9 cellular contexts compared by ENCODE assay signal in genomic region chr11:64304316-64305072, GRCh38. TPM values are rescaled to one million over a fixed set of nuclear protein-coding genes. Genes with fewer than 3 reads are reported as not detected.
DNase-seq lines count a peak whose midpoint lies in the region; ATAC-seq, FAIRE-seq and TF ChIP-seq lines count a peak whose summit lies in the region.
"Had no signal": no experiment of that assay in that cellular context is flagged by ENCODE, and none has a peak within 500 bp of the region (broad histone marks: within the 10 kb centered on the region; RNA-seq: fewer than 3 reads in every experiment).

No MANE protein-coding gene starts in this region.

- CTCF ChIA-PET in HepG2 (lab: Yijun Ruan, JAX; ENCODE audit: low intra/inter-chr PET ratio, low total read pairs): interaction anchor here (1.3 to 2.4 kb wide), 2 partner anchors 33 to 100 kb away, joined by 7 to 12 read pairs; no protein-coding TSS in a partner anchor

- POLR2A ChIA-PET in HepG2 (lab: Yijun Ruan, JAX): interaction anchor here (0.6 to 5.5 kb wide), 21 partner anchors 12 to 474 kb away, joined by 3 to 103 read pairs (median 4); partner anchors contain the start of genes BAD, FKBP2, GPR137 and KCNK4

- peaks cover 15% of the 10 kb centered on the region for H3K79me2 ChIP-seq in HepG2 (ENCODE audit: insufficient read depth, low read length)

- FAIRE-seq in HepG2 (lab: Jason Lieb, UNC): peak; percentile 81
- FAIRE-seq: islet of Langerhans had no signal

- H3K9me3 ChIP-seq in HepG2 (ENCODE audit: low read length): no peaks in the 10 kb centered on the region

- H3K27me3 ChIP-seq in HepG2 (ENCODE audit: control insufficient read depth in 1 of 2, insufficient read depth in 2 of 2, low read length in 2 of 2): peaks cover 3 to 13% of the 10 kb centered on the region in 2 experiments; a peak in 4 of 5 replicates

- peak overlapping the region; percentile 51 to 79 (median 70) for H3K4me3 ChIP-seq in HepG2 (replicated peaks in 1 of 3; ENCODE audit: insufficient read depth in 1 of 3, low read depth in 2 of 3, low read length in 3 of 3)

- intact Hi-C loops in HepG2 (cut with micrococcal nuclease; ENCODE audit: unreplicated experiment): loop anchor here (2.0 to 10.0 kb wide), 3 partner anchors 34 to 120 kb away; partner anchors contain the start of genes PPP1R14B and STIP1

- TF ChIP-seq RAD21 in HepG2 (CRISPR knock-in tag; IDR thresholded peaks at IDR 0.05): peak; percentile 48; the same call in 1 of the 2 replicates

- peak; percentile 95 for TF ChIP-seq CTCF in HepG2 (CRISPR knock-in tag; IDR thresholded peaks at IDR 0.05)

- H3K4me1 ChIP-seq in HepG2 (ENCODE audit: insufficient read depth, low read length): peaks cover 66% of the 10 kb centered on the region

- peak overlapping the region; percentile 88 for H3K9ac ChIP-seq in HepG2 (ENCODE audit: insufficient read depth, low read depth, low read length)

- H2AFZ ChIP-seq in HepG2 (ENCODE audit: low read length): no peak overlapping the region

- peak overlapping the region; percentile 94 for H3K27ac ChIP-seq in HepG2 (ENCODE audit: extremely low read length, insufficient read depth, low read length)

- H3K4me2 ChIP-seq in HepG2 (ENCODE audit: low read depth, low read length): peak overlapping the region; percentile 84

- peak in 1 of 2 experiments; percentile 62; a peak in 2 of 4 replicates for TF ChIP-seq POLR2A in HepG2 (IDR thresholded peaks at IDR 0.05; ENCODE audit: insufficient read depth in 1 of 2, low read depth in 2 of 2, low read length in 2 of 2)

- H4K20me1 ChIP-seq in HepG2 (ENCODE audit: insufficient read depth, low read length): no peaks in the 10 kb centered on the region

- in situ Hi-C loops in HepG2 (cut with HindIII; ENCODE audit: extremely low pct_ligation_motif_present, low pct_unique_long_range_greater_than_20kb): loop anchor here (5.0 kb wide), 1 partner anchor 62 kb away; the partner anchor contains the start of gene FKBP2

- ATAC-seq in HG03469 (IDR thresholded peaks at IDR 0.05; ENCODE audit: unreplicated experiment): peak; percentile 4
- ATAC-seq in HepG2: peak; percentile 55

- TF ChIP-seq EP300 in HepG2 (IDR thresholded peaks at IDR 0.05; ENCODE audit: low read depth in 2 of 2, low read length in 2 of 2) (no peak), HepG2 (CRISPR knock-in tag; IDR thresholded peaks at IDR 0.05; ENCODE audit: borderline replicate concordance) (no peak; the same call in 1 of the 2 replicates)

- TSS peak; percentile 99 for BruUV-seq in HepG2 (replicated peaks; lab: Mats Ljungman, UMichigan)

- WGBS in HepG2 (ENCODE audit: low lambda C conversion rate): 3% methylated on average over 6 of the region's 46 CpGs

- DNase-seq in C1 segment of cervical spinal cord (lab: John Stamatoyannopoulos, UW) (peak in 12 of 14 donors; percentile 63 to 89 (median 79)), GM19240 (ENCODE audit: insufficient read length, low spot score) (peak; percentile 93), NCI-H526 treated with DMSO at 0.1 percent for 48 hours (lab: John Stamatoyannopoulos, UW) (peak; percentile 89), dedifferentiated amniotic fluid mesenchymal stem cell (ENCODE audit: extremely low spot score) (peak; percentile 86), HepG2 (ENCODE audit: low spot score) (peak; percentile 80)
- DNase-seq in activated CD4-positive, alpha-beta T cell treated with anti-CD3 and anti-CD28 coated beads, Interleukin-2, amount 50 U/mL, for 1 hour: peak; percentile 96
- peak; percentile 96 for DNase-seq in stimulated activated CD4-positive, alpha-beta T cell treated with anti-CD3 and anti-CD28 coated beads, Interleukin-4, amount 100 ng/mL, for 1 hour

- no peaks in the 10 kb centered on the region for H3K36me3 ChIP-seq in HepG2 (replicated peaks in 1 of 2; ENCODE audit: control insufficient read depth in 1 of 2, insufficient read depth in 2 of 2, low read length in 2 of 2)

RNA-seq across cellular contexts. Expression of gene ESRRA, which starts 0.8 kb away (rescaled TPM):
- total RNA-seq in HepG2 (2016; rRNA removed; fragmentation: Illumina TruSeq; extraction: Trizol): 28.3 and 36.3 TPM in 2 replicates
- total RNA-seq in HepG2 (2016; cell fraction: cytosol; rRNA removed; fragmentation: Illumina TruSeq; extraction: Trizol; ENCODE audit: low read depth): 21.0 and 23.1 TPM in 2 replicates
- 26.0 and 36.9 TPM in 2 replicates for total RNA-seq in HepG2 (2016; cell fraction: insoluble cytoplasmic fraction; rRNA removed; fragmentation: Illumina TruSeq; extraction: Trizol)
- 46.3 and 50.0 TPM in 2 replicates for total RNA-seq in HepG2 (2016; cell fraction: membrane; rRNA removed; fragmentation: Illumina TruSeq; extraction: Trizol)
- 18.8 and 23.8 TPM in 2 replicates for total RNA-seq in HepG2 (2016; cell fraction: nucleus; rRNA removed; fragmentation: Illumina TruSeq; extraction: Trizol)
- 18.1 and 24.3 TPM in 2 replicates for polyA plus RNA-seq in HepG2 (2011; rRNA removed)
- polyA plus RNA-seq in HepG2 (2011; cell fraction: cytosol; rRNA removed): 23.6 and 37.4 TPM in 2 replicates
- polyA plus RNA-seq in HepG2 (2011; cell fraction: nucleus; rRNA removed): 31.2 and 32.0 TPM in 2 replicates
- 15.3 and 20.7 TPM in 2 replicates for polyA plus RNA-seq in HepG2 (2012)
- 15.0 and 16.3 TPM in 2 replicates for polyA plus RNA-seq in HepG2 (2016; cell fraction: cytosol; fragmentation: Illumina TruSeq; extraction: Trizol; ENCODE audit: low read depth)
- 19.1 and 21.1 TPM in 2 replicates for polyA plus RNA-seq in HepG2 (2016; cell fraction: insoluble cytoplasmic fraction; fragmentation: Illumina TruSeq; extraction: Trizol; ENCODE audit: low read depth)
- 25.2 and 26.9 TPM in 2 replicates for polyA plus RNA-seq in HepG2 (2016; cell fraction: membrane; fragmentation: Illumina TruSeq; extraction: Trizol; ENCODE audit: low read depth)
- 37.3 and 45.3 TPM in 2 replicates for polyA plus RNA-seq in HepG2 (2016; cell fraction: nucleus; fragmentation: Illumina TruSeq; extraction: Trizol; ENCODE audit: insufficient read depth, low read depth)
- 28.9 and 57.4 TPM in 2 replicates for polyA minus RNA-seq in HepG2 (2011; rRNA and poly(A)+ RNA removed; ENCODE audit: low replicate concordance)
- polyA minus RNA-seq in HepG2 (2011; cell fraction: cytosol; rRNA and poly(A)+ RNA removed): 13.1 and 14.8 TPM in 2 replicates
- 10.8 and 12.1 TPM in 2 replicates for polyA minus RNA-seq in HepG2 (2011; cell fraction: nucleus; rRNA and poly(A)+ RNA removed)

RNA-seq across cellular contexts. Expression of gene CATSPERZ, which starts 4.3 kb away (rescaled TPM):
- total RNA-seq in HepG2 (2016; rRNA removed; fragmentation: Illumina TruSeq; extraction: Trizol): 0.22 and 0.73 TPM in 2 replicates
- not detected in 2 replicates for total RNA-seq in HepG2 (2016; cell fraction: cytosol; rRNA removed; fragmentation: Illumina TruSeq; extraction: Trizol; ENCODE audit: low read depth)
- 0.49 and 0.52 TPM in 2 replicates for total RNA-seq in HepG2 (2016; cell fraction: insoluble cytoplasmic fraction; rRNA removed; fragmentation: Illumina TruSeq; extraction: Trizol)
- 0.34 TPM in 1 of 2 replicates, not detected in the other for total RNA-seq in HepG2 (2016; cell fraction: membrane; rRNA removed; fragmentation: Illumina TruSeq; extraction: Trizol)
- not detected in 2 replicates for total RNA-seq in HepG2 (2016; cell fraction: nucleus; rRNA removed; fragmentation: Illumina TruSeq; extraction: Trizol)
- polyA plus RNA-seq in HepG2 (2011; rRNA removed): 0.16 and 0.48 TPM in 2 replicates
- 0.26 and 0.66 TPM in 2 replicates for polyA plus RNA-seq in HepG2 (2011; cell fraction: cytosol; rRNA removed)
- polyA plus RNA-seq in HepG2 (2011; cell fraction: nucleus; rRNA removed): 0.38 TPM in 1 of 2 replicates, not detected in the other
- polyA plus RNA-seq in HepG2 (2012): 0.23 TPM in 1 of 2 replicates, not detected in the other
- polyA plus RNA-seq in HepG2 (2016; cell fraction: cytosol; fragmentation: Illumina TruSeq; extraction: Trizol; ENCODE audit: low read depth): 0.15 and 0.65 TPM in 2 replicates
- polyA plus RNA-seq in HepG2 (2016; cell fraction: insoluble cytoplasmic fraction; fragmentation: Illumina TruSeq; extraction: Trizol; ENCODE audit: low read depth): 0.59 TPM in 1 of 2 replicates, not detected in the other
- polyA plus RNA-seq in HepG2 (2016; cell fraction: membrane; fragmentation: Illumina TruSeq; extraction: Trizol; ENCODE audit: low read depth): 0.44 TPM in 1 of 2 replicates, not detected in the other
- 1.2 TPM in 1 of 2 replicates, not detected in the other for polyA plus RNA-seq in HepG2 (2016; cell fraction: nucleus; fragmentation: Illumina TruSeq; extraction: Trizol; ENCODE audit: insufficient read depth, low read depth)
- 0.42 TPM in 1 of 2 replicates, not detected in the other for polyA minus RNA-seq in HepG2 (2011; rRNA and poly(A)+ RNA removed; ENCODE audit: low replicate concordance)
- polyA minus RNA-seq in HepG2 (2011; cell fraction: cytosol; rRNA and poly(A)+ RNA removed): not detected in 2 replicates
- not detected in 2 replicates for polyA minus RNA-seq in HepG2 (2011; cell fraction: nucleus; rRNA and poly(A)+ RNA removed)

RNA-seq across cellular contexts. Expression of gene TRMT112, which starts 12.9 kb away (rescaled TPM):
- total RNA-seq in HepG2 (2016; rRNA removed; fragmentation: Illumina TruSeq; extraction: Trizol): 409 and 492 TPM in 2 replicates
- total RNA-seq in HepG2 (2016; cell fraction: cytosol; rRNA removed; fragmentation: Illumina TruSeq; extraction: Trizol; ENCODE audit: low read depth): 143 and 170 TPM in 2 replicates
- 431 and 531 TPM in 2 replicates for total RNA-seq in HepG2 (2016; cell fraction: insoluble cytoplasmic fraction; rRNA removed; fragmentation: Illumina TruSeq; extraction: Trizol)
- total RNA-seq in HepG2 (2016; cell fraction: membrane; rRNA removed; fragmentation: Illumina TruSeq; extraction: Trizol): 166 and 190 TPM in 2 replicates
- total RNA-seq in HepG2 (2016; cell fraction: nucleus; rRNA removed; fragmentation: Illumina TruSeq; extraction: Trizol): 130 and 144 TPM in 2 replicates
- polyA plus RNA-seq in HepG2 (2011; rRNA removed): 151 and 186 TPM in 2 replicates
- 301 and 330 TPM in 2 replicates for polyA plus RNA-seq in HepG2 (2011; cell fraction: cytosol; rRNA removed)
- 78.5 and 80.8 TPM in 2 replicates for polyA plus RNA-seq in HepG2 (2011; cell fraction: nucleus; rRNA removed)
- polyA plus RNA-seq in HepG2 (2012): 233 and 237 TPM in 2 replicates
- 138 and 154 TPM in 2 replicates for polyA plus RNA-seq in HepG2 (2016; cell fraction: cytosol; fragmentation: Illumina TruSeq; extraction: Trizol; ENCODE audit: low read depth)
- polyA plus RNA-seq in HepG2 (2016; cell fraction: insoluble cytoplasmic fraction; fragmentation: Illumina TruSeq; extraction: Trizol; ENCODE audit: low read depth): 410 and 435 TPM in 2 replicates
- 153 and 156 TPM in 2 replicates for polyA plus RNA-seq in HepG2 (2016; cell fraction: membrane; fragmentation: Illumina TruSeq; extraction: Trizol; ENCODE audit: low read depth)
- 204 and 210 TPM in 2 replicates for polyA plus RNA-seq in HepG2 (2016; cell fraction: nucleus; fragmentation: Illumina TruSeq; extraction: Trizol; ENCODE audit: insufficient read depth, low read depth)
- polyA minus RNA-seq in HepG2 (2011; rRNA and poly(A)+ RNA removed; ENCODE audit: low replicate concordance): 77.3 and 151 TPM in 2 replicates
- polyA minus RNA-seq in HepG2 (2011; cell fraction: cytosol; rRNA and poly(A)+ RNA removed): 51.7 and 73.4 TPM in 2 replicates
- polyA minus RNA-seq in HepG2 (2011; cell fraction: nucleus; rRNA and poly(A)+ RNA removed): 24.2 and 30.1 TPM in 2 replicates

RNA-seq across cellular contexts. Expression of gene KCNK4, which starts 13.4 kb away (rescaled TPM):
- not detected in 2 replicates for total RNA-seq in HepG2 (2016; rRNA removed; fragmentation: Illumina TruSeq; extraction: Trizol)
- total RNA-seq in HepG2 (2016; cell fraction: cytosol; rRNA removed; fragmentation: Illumina TruSeq; extraction: Trizol; ENCODE audit: low read depth): not detected in 2 replicates
- not detected in 2 replicates for total RNA-seq in HepG2 (2016; cell fraction: insoluble cytoplasmic fraction; rRNA removed; fragmentation: Illumina TruSeq; extraction: Trizol)
- not detected in 2 replicates for total RNA-seq in HepG2 (2016; cell fraction: membrane; rRNA removed; fragmentation: Illumina TruSeq; extraction: Trizol)
- total RNA-seq in HepG2 (2016; cell fraction: nucleus; rRNA removed; fragmentation: Illumina TruSeq; extraction: Trizol): not detected in 2 replicates
- not detected in 2 replicates for polyA plus RNA-seq in HepG2 (2011; rRNA removed)
- not detected in 2 replicates for polyA plus RNA-seq in HepG2 (2011; cell fraction: cytosol; rRNA removed)
- polyA plus RNA-seq in HepG2 (2011; cell fraction: nucleus; rRNA removed): not detected in 2 replicates
- not detected in 2 replicates for polyA plus RNA-seq in HepG2 (2012)
- polyA plus RNA-seq in HepG2 (2016; cell fraction: cytosol; fragmentation: Illumina TruSeq; extraction: Trizol; ENCODE audit: low read depth): not detected in 2 replicates
- polyA plus RNA-seq in HepG2 (2016; cell fraction: insoluble cytoplasmic fraction; fragmentation: Illumina TruSeq; extraction: Trizol; ENCODE audit: low read depth): not detected in 2 replicates
- not detected in 2 replicates for polyA plus RNA-seq in HepG2 (2016; cell fraction: membrane; fragmentation: Illumina TruSeq; extraction: Trizol; ENCODE audit: low read depth)
- polyA plus RNA-seq in HepG2 (2016; cell fraction: nucleus; fragmentation: Illumina TruSeq; extraction: Trizol; ENCODE audit: insufficient read depth, low read depth): not detected in 2 replicates
- 0.21 TPM in 1 of 2 replicates, not detected in the other for polyA minus RNA-seq in HepG2 (2011; rRNA and poly(A)+ RNA removed; ENCODE audit: low replicate concordance)
- not detected in 2 replicates for polyA minus RNA-seq in HepG2 (2011; cell fraction: cytosol; rRNA and poly(A)+ RNA removed)
- not detected in 2 replicates for polyA minus RNA-seq in HepG2 (2011; cell fraction: nucleus; rRNA and poly(A)+ RNA removed)

RNA-seq across cellular contexts. Expression of gene PRDX5, which starts 13.4 kb away (rescaled TPM):
- total RNA-seq in HepG2 (2016; rRNA removed; fragmentation: Illumina TruSeq; extraction: Trizol): 215 and 266 TPM in 2 replicates
- total RNA-seq in HepG2 (2016; cell fraction: cytosol; rRNA removed; fragmentation: Illumina TruSeq; extraction: Trizol; ENCODE audit: low read depth): 189 and 238 TPM in 2 replicates
- 225 and 290 TPM in 2 replicates for total RNA-seq in HepG2 (2016; cell fraction: insoluble cytoplasmic fraction; rRNA removed; fragmentation: Illumina TruSeq; extraction: Trizol)
- total RNA-seq in HepG2 (2016; cell fraction: membrane; rRNA removed; fragmentation: Illumina TruSeq; extraction: Trizol): 184 and 217 TPM in 2 replicates
- 61.4 and 65.1 TPM in 2 replicates for total RNA-seq in HepG2 (2016; cell fraction: nucleus; rRNA removed; fragmentation: Illumina TruSeq; extraction: Trizol)
- 288 and 311 TPM in 2 replicates for polyA plus RNA-seq in HepG2 (2011; rRNA removed)
- polyA plus RNA-seq in HepG2 (2011; cell fraction: cytosol; rRNA removed): 480 and 511 TPM in 2 replicates
- 86.1 and 95.5 TPM in 2 replicates for polyA plus RNA-seq in HepG2 (2011; cell fraction: nucleus; rRNA removed)
- polyA plus RNA-seq in HepG2 (2012): 188 and 213 TPM in 2 replicates
- polyA plus RNA-seq in HepG2 (2016; cell fraction: cytosol; fragmentation: Illumina TruSeq; extraction: Trizol; ENCODE audit: low read depth): 258 and 314 TPM in 2 replicates
- polyA plus RNA-seq in HepG2 (2016; cell fraction: insoluble cytoplasmic fraction; fragmentation: Illumina TruSeq; extraction: Trizol; ENCODE audit: low read depth): 351 and 378 TPM in 2 replicates
- polyA plus RNA-seq in HepG2 (2016; cell fraction: membrane; fragmentation: Illumina TruSeq; extraction: Trizol; ENCODE audit: low read depth): 187 and 232 TPM in 2 replicates
- polyA plus RNA-seq in HepG2 (2016; cell fraction: nucleus; fragmentation: Illumina TruSeq; extraction: Trizol; ENCODE audit: insufficient read depth, low read depth): 155 and 156 TPM in 2 replicates
- polyA minus RNA-seq in HepG2 (2011; rRNA and poly(A)+ RNA removed; ENCODE audit: low replicate concordance): 66.0 and 255 TPM in 2 replicates
- 56.2 and 60.1 TPM in 2 replicates for polyA minus RNA-seq in HepG2 (2011; cell fraction: cytosol; rRNA and poly(A)+ RNA removed)
- 17.0 and 18.0 TPM in 2 replicates for polyA minus RNA-seq in HepG2 (2011; cell fraction: nucleus; rRNA and poly(A)+ RNA removed)

Comparison
In these comparisons a context has a peak if more than half of its experiments do, and no peak if none do; other contexts are left out.
1. Peak in every context shown above with its lines: DNase-seq, ATAC-seq, H3K4me3 ChIP-seq and H3K27ac ChIP-seq.